16 cellular contexts compared by ENCODE assay signal in genomic region chr1:24373044-24373443, GRCh38. TPM values are rescaled to one million over a fixed set of nuclear protein-coding genes. Genes with fewer than 3 reads are reported as not detected.
DNase-seq lines count a peak whose midpoint lies in the region; ATAC-seq and TF ChIP-seq lines count a peak whose summit lies in the region.
"Had no signal": no experiment of that assay in that cellular context is flagged by ENCODE, and none has a peak within 500 bp of the region (broad histone marks: within the 10 kb centered on the region; RNA-seq: fewer than 3 reads in every experiment).

No MANE protein-coding gene starts in this region.

- H3F3A ChIP-seq in OCI-LY1 (ENCODE audit: insufficient read depth, low read length): no peaks in the 10 kb centered on the region

- H3K36me3 ChIP-seq in GM06990 (ENCODE audit: control insufficient read depth, insufficient read depth, low read length): no peaks in the 10 kb centered on the region
- H3K36me3 ChIP-seq in OCI-LY1 (ENCODE audit: insufficient read depth, low read length): no peaks in the 10 kb centered on the region

- H3K4me2 ChIP-seq in OCI-LY1 (ENCODE audit: low read length): peak overlapping the region; percentile 12; the same call in 1 of the 2 replicates
- H3K4me2 ChIP-seq: GM23338 had no signal

- H3K9me3 ChIP-seq in OCI-LY1 (ENCODE audit: low read length): no peaks in the 10 kb centered on the region
- H3K9me3 ChIP-seq: body of pancreas had no signal

- H3K27ac ChIP-seq in OCI-LY1 (ENCODE audit: low read depth, low read length, poor library complexity, severe bottlenecking): peak overlapping the region; percentile 8
- H3K27ac ChIP-seq: body of pancreas had no signal

- no peak overlapping the region for H2AFZ ChIP-seq in OCI-LY1 (ENCODE audit: low read length)
- H2AFZ ChIP-seq: GM23338 had no signal

- H3K4me3 ChIP-seq in GM06990 (replicated peaks; ENCODE audit: low read depth, low read length) (no peak overlapping the region), OCI-LY1 (ENCODE audit: low read depth, low read length, poor library complexity, severe bottlenecking) (no peak overlapping the region)
- H3K4me3 ChIP-seq: body of pancreas, dorsolateral prefrontal cortex, GM23338 had no signal

- TF ChIP-seq CTCF in GM06990 (IDR thresholded peaks at IDR 0.05; ENCODE audit: insufficient read depth, low read length, poor library complexity, severe bottlenecking) (no peak), OCI-LY1 (IDR thresholded peaks at IDR 0.05; ENCODE audit: low read length) (no peak)

- no peak overlapping the region for H3K9ac ChIP-seq in OCI-LY1 (ENCODE audit: low read length)

- no peaks in the 10 kb centered on the region for H3K9me2 ChIP-seq in OCI-LY1 (ENCODE audit: low read depth, low read length)

- peak; percentile 48 for ATAC-seq in GM18867 (IDR thresholded peaks at IDR 0.05; ENCODE audit: unreplicated experiment)
- ATAC-seq in HG03097 (IDR thresholded peaks at IDR 0.05; ENCODE audit: low FRiP score, unreplicated experiment): no peak
- ATAC-seq: body of pancreas, GM23338 had no signal

- no peaks in the 10 kb centered on the region for H3K79me2 ChIP-seq in OCI-LY1 (ENCODE audit: insufficient read depth, low read length)

- peak; percentile 72 for DNase-seq in GM06990 (ENCODE audit: extremely low read depth, insufficient read length)
- DNase-seq in kidney tubule cell (ENCODE audit: low spot score): peak; percentile 63
- no peak for DNase-seq in GM19240 (ENCODE audit: insufficient read length, low spot score)
- DNase-seq in H4 (ENCODE audit: low spot score): no peak
- no peak for DNase-seq in NCI-H526 treated with DMSO at 0.1 percent for 48 hours (lab: John Stamatoyannopoulos, UW)
- DNase-seq: activated CD4-positive, alpha-beta T cell treated with anti-CD3 and anti-CD28 coated beads, Interleukin-2, amount 50 U/mL, for 1 hour; body of pancreas; dorsolateral prefrontal cortex; foreskin melanocyte; MM.1S; stimulated activated CD4-positive, alpha-beta T cell treated with anti-CD3 and anti-CD28 coated beads, Interleukin-4, amount 100 ng/mL, for 1 hour; stimulated activated naive CD4-positive, alpha-beta T cell had no signal

- H4K20me1 ChIP-seq in OCI-LY1 (ENCODE audit: insufficient read depth, low read length): no peaks in the 10 kb centered on the region

- peaks cover 14% of the 10 kb centered on the region for H3K4me1 ChIP-seq in OCI-LY1 (ENCODE audit: insufficient read depth, low read length, severe bottlenecking)
- H3K4me1 ChIP-seq: body of pancreas had no signal

- H3K27me3 ChIP-seq in GM06990 (replicated peaks; ENCODE audit: control insufficient read depth, insufficient read depth, low read length): no peaks in the 10 kb centered on the region
- H3K27me3 ChIP-seq in OCI-LY1 (ENCODE audit: insufficient read depth, low read length): no peaks in the 10 kb centered on the region
- H3K27me3 ChIP-seq: body of pancreas, dorsolateral prefrontal cortex had no signal

RNA-seq across cellular contexts. Expression of gene STPG1, which starts 40.5 kb away (rescaled TPM):
- 1.9 and 3.0 TPM in 2 replicates for total RNA-seq in H4 (2014; rRNA removed; shearing (Covaris generic))

RNA-seq across cellular contexts. Expression of gene NIPAL3, which starts 42.6 kb away (rescaled TPM):
- total RNA-seq in H4 (2014; rRNA removed; shearing (Covaris generic)): 22.8 and 25.4 TPM in 2 replicates

RNA-seq across cellular contexts. Expression of gene GRHL3, which starts 53.9 kb away (rescaled TPM):
- not detected in 2 replicates for total RNA-seq in H4 (2014; rRNA removed; shearing (Covaris generic))
- total RNA-seq: body of pancreas had no signal

Comparison
In these comparisons a context has a peak if more than half of its experiments do, and no peak if none do; other contexts are left out.
1. DNase-seq: peak in GM06990 (single experiment) and kidney tubule cell (single experiment); none in GM19240 (single experiment), H4 (single experiment) and NCI-H526 treated with DMSO at 0.1 percent for 48 hours (single experiment).